In the genomic region with DNA sequence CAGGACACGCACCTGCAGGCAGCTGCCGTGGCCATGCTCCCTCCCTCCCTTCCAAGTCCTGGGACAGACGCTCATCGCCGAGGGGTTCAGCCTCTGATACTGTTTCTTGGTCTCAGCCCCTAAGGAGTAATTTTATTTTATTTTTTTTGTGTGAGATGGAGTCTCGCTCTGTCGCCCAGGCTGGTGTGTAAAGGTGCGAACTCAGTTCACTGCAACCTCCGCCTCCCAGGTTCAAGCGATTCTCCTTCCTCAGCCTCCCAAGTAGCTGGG, we compare ENCODE assay signal across 12 cellular contexts. TPM values are rescaled to one million over a fixed set of nuclear protein-coding genes. Genes with fewer than 3 reads are reported as not detected.
DNase-seq lines count a peak whose midpoint lies in the region; ATAC-seq and TF ChIP-seq lines count a peak whose summit lies in the region.
"Had no signal": no experiment of that assay in that cellular context is flagged by ENCODE, and none has a peak within 500 bp of the region (broad histone marks: within the 10 kb centered on the region; RNA-seq: fewer than 3 reads in every experiment).

No MANE protein-coding gene starts in this region.

- no peak overlapping the region for H3K4me3 Mint-ChIP-seq in activated T-helper 2 cell treated with anti-CD3 and anti-CD28 coated beads, Interferon-gamma antibody, Interleukin-2, Interleukin-4, amounts not matched to agents 10 μg/mL and 5 μg/mL and 100 μg/mL, durations not matched to agents 14 hours and 24 hours and 36 hours (ENCODE audit: low read depth)
- H3K4me3 Mint-ChIP-seq in naive B cell = peak overlapping the region; percentile 48 to 92 (median 74)

- H3K36me3 ChIP-seq in heart right ventricle (no peaks in the 10 kb centered on the region), tibial artery (no peaks in the 10 kb centered on the region)
- H3K36me3 ChIP-seq: breast epithelium had no signal

- no peak for TF ChIP-seq CTCF in heart right ventricle (IDR thresholded peaks at IDR 0.05)
- TF ChIP-seq CTCF in tibial artery (IDR thresholded peaks at IDR 0.05) = no peak

- no peaks in the 10 kb centered on the region for H3K9me3 Mint-ChIP-seq in activated T-helper 2 cell treated with anti-CD3 and anti-CD28 coated beads, Interferon-gamma antibody, Interleukin-2, Interleukin-4, amounts not matched to agents 10 μg/mL and 5 μg/mL and 100 μg/mL, durations not matched to agents 14 hours and 24 hours and 36 hours
- H3K9me3 Mint-ChIP-seq in naive B cell = no peaks in the 10 kb centered on the region
- H3K9me3 Mint-ChIP-seq: naive thymus-derived CD8-positive, alpha-beta T cell had no signal

- peaks cover 22% of the 10 kb centered on the region for H3K4me1 Mint-ChIP-seq in activated T-helper 2 cell treated with anti-CD3 and anti-CD28 coated beads, Interferon-gamma antibody, Interleukin-2, Interleukin-4, amounts not matched to agents 10 μg/mL and 5 μg/mL and 100 μg/mL, durations not matched to agents 14 hours and 24 hours and 36 hours (ENCODE audit: low read depth)
- H3K4me1 Mint-ChIP-seq in naive B cell = peaks cover 33 to 60% (median 55%) of the 10 kb centered on the region in 3 donors

- no peak for DNase-seq in heart right ventricle
- DNase-seq in Right ventricle myocardium superior = no peak
- DNase-seq in activated T-helper 2 cell treated with anti-CD3 and anti-CD28 coated beads, Interferon-gamma antibody, Interleukin-2, Interleukin-4, amounts not matched to agents 10 μg/mL and 5 μg/mL and 100 μg/mL, durations not matched to agents 14 hours and 24 hours and 36 hours (ENCODE audit: low spot score) = no peak
- no peak for DNase-seq in naive B cell
- no peak for DNase-seq in tibial artery
- no peak for DNase-seq in SW 1271 (lab: John Stamatoyannopoulos, UW)
- DNase-seq: DMS79 had no signal

- no peak overlapping the region for H3K4me3 ChIP-seq in heart right ventricle
- no peak overlapping the region for H3K4me3 ChIP-seq in tibial artery
- H3K4me3 ChIP-seq: breast epithelium had no signal

- intact Hi-C loops in heart right ventricle (cut with DNase I) (loop anchor here in 3 of 10 donors (2.0 to 10.0 kb wide), 3 partner anchors 53 to 117 kb away; a partner anchor contains a TSS), Right ventricle myocardium superior (cut with DNase I) (loop anchor here (5.0 kb wide), 1 partner anchor 50 kb away; no protein-coding TSS in a partner anchor), tibial artery (cut with DNase I; ENCODE audit: low total_unique reads) (loop anchor here (10.0 kb wide), 1 partner anchor 117 kb away; a partner anchor contains a TSS)
- intact Hi-C loops in activated T-helper 2 cell treated with anti-CD3 and anti-CD28 coated beads, Interferon-gamma antibody, Interleukin-2, Interleukin-4, amounts not matched to agents 10 μg/mL and 5 μg/mL and 100 μg/mL, durations not matched to agents 14 hours and 24 hours and 36 hours (cut with micrococcal nuclease) = loop anchor here (2.0 kb wide), 1 partner anchor 51 kb away; no protein-coding TSS in a partner anchor

- no peaks in the 10 kb centered on the region for H3K27me3 ChIP-seq in heart right ventricle
- H3K27me3 ChIP-seq in tibial artery = no peaks in the 10 kb centered on the region
- H3K27me3 ChIP-seq: breast epithelium had no signal

- peaks cover 29 to 86% (median 56%) of the 10 kb centered on the region in 9 donors for H3K4me1 ChIP-seq in heart right ventricle
- H3K4me1 ChIP-seq in tibial artery = peaks cover 0 to 43% (median 23%) of the 10 kb centered on the region in 4 donors
- H3K4me1 ChIP-seq: breast epithelium had no signal

- peaks cover 3% of the 10 kb centered on the region for H3K36me3 Mint-ChIP-seq in activated T-helper 2 cell treated with anti-CD3 and anti-CD28 coated beads, Interferon-gamma antibody, Interleukin-2, Interleukin-4, amounts not matched to agents 10 μg/mL and 5 μg/mL and 100 μg/mL, durations not matched to agents 14 hours and 24 hours and 36 hours (ENCODE audit: low read depth)
- no peaks in the 10 kb centered on the region for H3K36me3 Mint-ChIP-seq in naive B cell
- H3K36me3 Mint-ChIP-seq: naive thymus-derived CD8-positive, alpha-beta T cell had no signal

- no peaks in the 10 kb centered on the region for H3K27me3 Mint-ChIP-seq in activated T-helper 2 cell treated with anti-CD3 and anti-CD28 coated beads, Interferon-gamma antibody, Interleukin-2, Interleukin-4, amounts not matched to agents 10 μg/mL and 5 μg/mL and 100 μg/mL, durations not matched to agents 14 hours and 24 hours and 36 hours (ENCODE audit: low read depth)
- no peaks in the 10 kb centered on the region for H3K27me3 Mint-ChIP-seq in naive B cell
- H3K27me3 Mint-ChIP-seq: naive thymus-derived CD8-positive, alpha-beta T cell had no signal

- H3K27ac ChIP-seq in heart right ventricle = peak overlapping the region in 9 of 10 donors; percentile 54 to 77 (median 70)
- H3K27ac ChIP-seq in tibial artery = peak overlapping the region; percentile 72 to 83

- WGBS in heart right ventricle, 2 donors = 96% methylated on average over 10 of the region's 10 CpGs

- no peaks in the 10 kb centered on the region for H3K9me3 ChIP-seq in heart right ventricle
- H3K9me3 ChIP-seq in tibial artery = no peaks in the 10 kb centered on the region
- H3K9me3 ChIP-seq: breast epithelium, SK-N-SH had no signal

- peak overlapping the region; percentile 92 for H3K27ac Mint-ChIP-seq in activated T-helper 2 cell treated with anti-CD3 and anti-CD28 coated beads, Interferon-gamma antibody, Interleukin-2, Interleukin-4, amounts not matched to agents 10 μg/mL and 5 μg/mL and 100 μg/mL, durations not matched to agents 14 hours and 24 hours and 36 hours
- H3K27ac Mint-ChIP-seq in naive B cell = peak overlapping the region; percentile 99 to 100 (median 100)

- no peak for ATAC-seq in heart right ventricle
- no peak for ATAC-seq in Right ventricle myocardium superior (ENCODE audit: poor library complexity)
- ATAC-seq in naive B cell (ENCODE audit: low read depth in 2 of 2) = no peak
- no peak for ATAC-seq in GM19395 (IDR thresholded peaks at IDR 0.05; ENCODE audit: unreplicated experiment)
- no peak for ATAC-seq in GM19397 (IDR thresholded peaks at IDR 0.05; ENCODE audit: unreplicated experiment)

RNA-seq across cellular contexts. Expression of a gene that starts 53.7 kb away (rescaled TPM):
- 10 to 100 TPM in 9 of 10 donors, 1 to 10 TPM in 1; 8.8 to 41.2 (median 17.9) TPM for total RNA-seq in heart right ventricle
- 10 to 100 TPM in 1 of 2 donors, 1 to 10 TPM in 1; 3.5 to 47.0 TPM for polyA plus RNA-seq in heart right ventricle
- total RNA-seq in Right ventricle myocardium superior = 31.0 TPM
- 6.9 and 7.2 TPM in 2 replicates for total RNA-seq in activated T-helper 2 cell treated with anti-CD3 and anti-CD28 coated beads, Interferon-gamma antibody, Interleukin-2, Interleukin-4, amounts not matched to agents 10 μg/mL and 5 μg/mL and 100 μg/mL, durations not matched to agents 14 hours and 24 hours and 36 hours
- polyA plus RNA-seq in naive B cell (ENCODE audit: low read depth in 6 of 6) = not detected
- polyA plus RNA-seq: naive thymus-derived CD8-positive, alpha-beta T cell had no signal
